ENCODE assay signal across 1 cellular context in genomic region chr3:43759297-43759782, GRCh38.
A peak's percentile ranks its signal among the peaks of the same experiment; 100 is the strongest.
TF ChIP-seq lines count a peak whose summit lies in the region.

No MANE protein-coding gene starts in this region.

TF ChIP-seq in K562, 482 proteins besides CTCF, POLR2A, EP300 and RAD21 (continued from another document):
- TF ChIP-seq SMC3 (conservative IDR thresholded peaks at IDR 0.05; ENCODE audit: insufficient read depth, low read depth, low read length): 0 out of 2 replicates have a peak, but pooled peaks have one; percentile 22
- TF ChIP-seq MAFG (tag; conservative IDR thresholded peaks at IDR 0.05): peak; percentile 68
- TF ChIP-seq C11orf30 (IDR thresholded peaks at IDR 0.05; ENCODE audit: low read depth): peak; percentile 86
